Comparison of ENCODE assay signal across 8 cellular contexts in the genomic region with DNA sequence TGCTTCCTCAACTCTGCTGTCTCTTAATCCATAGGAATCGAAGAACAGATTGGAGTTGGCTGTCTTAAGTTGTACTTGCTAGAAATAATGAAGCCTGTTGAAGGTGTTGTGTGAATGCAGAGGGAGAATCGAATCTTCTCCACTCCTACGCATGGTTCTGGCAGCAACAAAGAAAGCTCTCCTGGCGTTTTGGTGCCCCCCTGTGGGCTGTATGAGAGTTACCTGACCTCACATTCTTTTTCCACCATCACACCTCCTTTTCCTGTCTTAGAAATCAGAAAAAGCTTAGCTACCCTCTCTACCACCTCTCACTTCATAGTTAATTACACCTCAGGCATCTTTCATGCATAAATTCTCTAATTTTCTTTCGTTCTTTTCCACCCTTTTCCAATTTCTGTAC. TPM values are rescaled to one million over a fixed set of nuclear protein-coding genes. Genes with fewer than 3 reads are reported as not detected.
DNase-seq lines count a peak whose midpoint lies in the region; ATAC-seq and TF ChIP-seq lines count a peak whose summit lies in the region.

No MANE protein-coding gene starts in this region.

- H3K9me3 ChIP-seq in lung (ENCODE audit: control insufficient read depth in 2 of 2, insufficient read depth in 1 of 2, low read length in 1 of 2) = no peaks in the 10 kb centered on the region

- H2AFZ ChIP-seq in GM23338 = no peak overlapping the region

- TF ChIP-seq CTCF in GM10248 (IDR thresholded peaks at IDR 0.05; ENCODE audit: control extremely low read depth, extremely low read depth, low read depth, missing control alignments) (peak; percentile 54), GM23338 (conservative IDR thresholded peaks at IDR 0.05; ENCODE audit: low read depth in 2 of 2) (peak; percentile 65 to 66), WTC11 (IDR thresholded peaks at IDR 0.05) (0 out of 2 replicates have a peak, but pooled peaks have one; percentile 18), lung (IDR thresholded peaks at IDR 0.05; ENCODE audit: control extremely low read depth, extremely low read depth) (peak; percentile 42)

- no peaks in the 10 kb centered on the region for H3K4me1 ChIP-seq in GM23338 (ENCODE audit: insufficient read depth)
- no peaks in the 10 kb centered on the region for H3K4me1 ChIP-seq in lung (ENCODE audit: control insufficient read depth in 2 of 2, insufficient read depth in 2 of 2, low read length in 2 of 2)

- H3K9me3 Mint-ChIP-seq in GM23338 = no peaks in the 10 kb centered on the region
- H3K9me3 Mint-ChIP-seq in WTC11 = no peaks in the 10 kb centered on the region

- DNase-seq in GM10248 (ENCODE audit: extremely low spot score) (peak; percentile 53), GM23338 (ENCODE audit: low spot score) (peak; percentile 64), NAMALWA (ENCODE audit: low spot score) (peak; percentile 57), WTC11 (ENCODE audit: low spot score) (peak; percentile 45), cerebellar cortex (ENCODE audit: low spot score) (peak; percentile 60), lung (ENCODE audit: low spot score) (peak; percentile 43), NCI-H187 (lab: John Stamatoyannopoulos, UW) (no peak)
- DNase-seq in stimulated activated CD8-positive, alpha-beta memory T cell treated with anti-CD3 and anti-CD28 coated beads, Interleukin-7, amount 100 ng/mL, for 4 hours (ENCODE audit: low read depth in 2 of 2) = peak; percentile 17 to 25

- H3K27me3 ChIP-seq in GM23338 (ENCODE audit: insufficient read depth) (no peaks in the 10 kb centered on the region), lung (ENCODE audit: control insufficient read depth, insufficient read depth) (no peaks in the 10 kb centered on the region)

- H3K4me3 Mint-ChIP-seq in GM23338 (no peak overlapping the region), WTC11 (no peak overlapping the region)

- H3K36me3 Mint-ChIP-seq in GM23338 (ENCODE audit: low read depth) (peaks cover 8% of the 10 kb centered on the region; the same call in 1 of the 3 replicates), WTC11 (peaks cover 2% of the 10 kb centered on the region; the same call in 1 of the 2 replicates)

- H3K27ac Mint-ChIP-seq in GM23338 = no peak overlapping the region
- H3K27ac Mint-ChIP-seq in WTC11 = no peak overlapping the region

- H3K4me2 ChIP-seq in GM23338 = no peak overlapping the region

- ATAC-seq in GM23338 (peak; percentile 55), WTC11 (peak; percentile 71), lung (ENCODE audit: insufficient read depth, low FRiP score) (peak; percentile 72)

- H3K27ac ChIP-seq in GM23338 (ENCODE audit: low read depth) (no peak overlapping the region), lung (ENCODE audit: low read depth in 1 of 2, low read length in 1 of 2) (no peak overlapping the region)

- no peaks in the 10 kb centered on the region for H3F3A ChIP-seq in GM23338 (replicated peaks; ENCODE audit: low read depth)

- H4K20me1 ChIP-seq in GM23338 (replicated peaks; ENCODE audit: insufficient read depth) = no peaks in the 10 kb centered on the region

- WGBS in lung, 2 donors = 5 to 7% methylated on average over 5 of the region's 5 CpGs

- no peaks in the 10 kb centered on the region for H3K79me2 ChIP-seq in GM23338 (replicated peaks; ENCODE audit: insufficient read depth)

- H3K4me3 ChIP-seq in GM23338 = no peak overlapping the region
- no peak overlapping the region for H3K4me3 ChIP-seq in lung

- POLR2A ChIA-PET in GM10248 (lab: Yijun Ruan, JAX) = no interaction called here
- POLR2A ChIA-PET in WTC11 (lab: Charles Lee) = no interaction called here

- H3K4me1 Mint-ChIP-seq in GM23338 (no peaks in the 10 kb centered on the region), WTC11 (0 out of 2 replicates have a peak, but pooled peaks cover 3% of the 10 kb centered on the region)

- H3K27me3 Mint-ChIP-seq in GM23338 (ENCODE audit: insufficient read depth, low read depth, poor library complexity) = no peaks in the 10 kb centered on the region
- H3K27me3 Mint-ChIP-seq in WTC11 (ENCODE audit: low read depth) = no peaks in the 10 kb centered on the region

- no peaks in the 10 kb centered on the region for H3K9me2 ChIP-seq in GM23338 (ENCODE audit: insufficient read depth)

- H3K36me3 ChIP-seq in GM23338 (ENCODE audit: insufficient read depth) = no peaks in the 10 kb centered on the region
- no peaks in the 10 kb centered on the region for H3K36me3 ChIP-seq in lung (ENCODE audit: control insufficient read depth in 2 of 2, insufficient read depth in 2 of 2, low read length in 2 of 2)

- CTCF ChIA-PET in GM10248 (lab: Yijun Ruan, JAX) (interaction anchor here (0.7 to 3.6 kb wide), 11 partner anchors 10 to 728 kb away, joined by 3 to 33 read pairs (median 4); partner anchors contain the start of gene KLF8), WTC11 (lab: Charles Lee) (interaction anchor here (0.6 to 2.6 kb wide), 9 partner anchors 9 to 510 kb away, joined by 3 to 25 read pairs (median 3); partner anchors contain the start of gene KLF8)

TF ChIP-seq in GM23338, 12 proteins besides CTCF, POLR2A, EP300 and RAD21:
- TF ChIP-seq CREB1 (CRISPR knock-in tag; IDR thresholded peaks at IDR 0.05; ENCODE audit: low read depth) = no peak

TF ChIP-seq in WTC11, 78 proteins besides CTCF, POLR2A, EP300 and RAD21:
- no peak for TF ChIP-seq GABPB1 (CRISPR knock-in tag; IDR thresholded peaks at IDR 0.05)
- TF ChIP-seq ZNF317 (CRISPR knock-in tag; IDR thresholded peaks at IDR 0.05; ENCODE audit: borderline replicate concordance, low read depth) = no peak
- TF ChIP-seq ZNF671 (CRISPR knock-in tag; IDR thresholded peaks at IDR 0.05) = no peak
- TF ChIP-seq TEAD4 (CRISPR knock-in tag; IDR thresholded peaks at IDR 0.05) = no peak
- TF ChIP-seq ZNF219 (CRISPR knock-in tag; IDR thresholded peaks at IDR 0.05; ENCODE audit: borderline replicate concordance) = no peak
- TF ChIP-seq CBFB (CRISPR knock-in tag; IDR thresholded peaks at IDR 0.05; ENCODE audit: low read depth) = no peak
- TF ChIP-seq ATF6 (CRISPR knock-in tag; IDR thresholded peaks at IDR 0.05) = no peak
- no peak for TF ChIP-seq FOXK1 (CRISPR knock-in tag; IDR thresholded peaks at IDR 0.05)
- TF ChIP-seq JUN (CRISPR knock-in tag; IDR thresholded peaks at IDR 0.05) = no peak
- no peak for TF ChIP-seq FOXP1 (CRISPR knock-in tag; IDR thresholded peaks at IDR 0.05; ENCODE audit: borderline replicate concordance)

RNA-seq across cellular contexts. Expression of gene KLF8, which starts 16.3 kb away (rescaled TPM):
- 8.7 and 11.5 TPM in 2 replicates for total RNA-seq in GM23338 (2014; rRNA removed; shearing (Covaris generic))
- polyA plus RNA-seq in GM23338 (2016; fragmentation: Nextera tagmentation; extraction: Ambion mirVana) (2.6 and 2.7 TPM in 2 replicates), lung (1 to 10 TPM; 3.9 to 7.0 TPM)
- total RNA-seq in WTC11 (2021) (10.2 to 11.4 TPM (median 11.1 TPM) in 3 replicates), lung (10 to 100 TPM; 12.6 to 33.1 TPM)

Comparison
In these comparisons a context has a peak if more than half of its experiments do, and no peak if none do; other contexts are left out.
1. DNase-seq: peak in GM10248 (single experiment), GM23338 (single experiment), NAMALWA (single experiment), WTC11 (single experiment), cerebellar cortex (single experiment), lung (single experiment) and stimulated activated CD8-positive, alpha-beta memory T cell treated with anti-CD3 and anti-CD28 coated beads, Interleukin-7, amount 100 ng/mL, for 4 hours (2 of 2); none in NCI-H187 (0 of 2).
2. Peak in every context shown above with its lines, with median percentiles within 50 percentile points of each other: CTCF ChIP-seq and ATAC-seq.